ENCODE assay signal across 1 cellular context in genomic region chr9:123738664-123739063, GRCh38.
TF ChIP-seq lines count a peak whose summit lies in the region.

No MANE protein-coding gene starts in this region.

TF ChIP-seq in HepG2, 621 proteins besides CTCF, POLR2A, EP300 and RAD21 (continued from another document):
- TF ChIP-seq MXD1 (CRISPR knock-in tag; IDR thresholded peaks at IDR 0.05) (no peak), BRCA1 (CRISPR knock-in tag; IDR thresholded peaks at IDR 0.05) (no peak), ZNF549 (CRISPR knock-in tag; IDR thresholded peaks at IDR 0.05) (no peak), KLF6 (CRISPR knock-in tag; IDR thresholded peaks at IDR 0.05) (no peak), HHEX (CRISPR knock-in tag; IDR thresholded peaks at IDR 0.05) (no peak), ZNF343 (CRISPR knock-in tag; IDR thresholded peaks at IDR 0.05) (no peak), NFKBIZ (CRISPR knock-in tag; IDR thresholded peaks at IDR 0.05) (no peak), KLF12 (CRISPR knock-in tag; IDR thresholded peaks at IDR 0.05; ENCODE audit: borderline replicate concordance) (no peak), ZNF34 (CRISPR knock-in tag; IDR thresholded peaks at IDR 0.05; ENCODE audit: borderline replicate concordance) (no peak)
- TF ChIP-seq, protein P1, sequence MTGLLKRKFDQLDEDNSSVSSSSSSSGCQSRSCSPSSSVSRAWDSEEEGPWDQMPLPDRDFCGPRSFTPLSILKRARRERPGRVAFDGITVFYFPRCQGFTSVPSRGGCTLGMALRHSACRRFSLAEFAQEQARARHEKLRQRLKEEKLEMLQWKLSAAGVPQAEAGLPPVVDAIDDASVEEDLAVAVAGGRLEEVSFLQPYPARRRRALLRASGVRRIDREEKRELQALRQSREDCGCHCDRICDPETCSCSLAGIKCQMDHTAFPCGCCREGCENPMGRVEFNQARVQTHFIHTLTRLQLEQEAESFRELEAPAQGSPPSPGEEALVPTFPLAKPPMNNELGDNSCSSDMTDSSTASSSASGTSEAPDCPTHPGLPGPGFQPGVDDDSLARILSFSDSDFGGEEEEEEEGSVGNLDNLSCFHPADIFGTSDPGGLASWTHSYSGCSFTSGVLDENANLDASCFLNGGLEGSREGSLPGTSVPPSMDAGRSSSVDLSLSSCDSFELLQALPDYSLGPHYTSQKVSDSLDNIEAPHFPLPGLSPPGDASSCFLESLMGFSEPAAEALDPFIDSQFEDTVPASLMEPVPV (CRISPR knock-in tag; IDR thresholded peaks at IDR 0.05): no peak
- TF ChIP-seq, protein P2, sequence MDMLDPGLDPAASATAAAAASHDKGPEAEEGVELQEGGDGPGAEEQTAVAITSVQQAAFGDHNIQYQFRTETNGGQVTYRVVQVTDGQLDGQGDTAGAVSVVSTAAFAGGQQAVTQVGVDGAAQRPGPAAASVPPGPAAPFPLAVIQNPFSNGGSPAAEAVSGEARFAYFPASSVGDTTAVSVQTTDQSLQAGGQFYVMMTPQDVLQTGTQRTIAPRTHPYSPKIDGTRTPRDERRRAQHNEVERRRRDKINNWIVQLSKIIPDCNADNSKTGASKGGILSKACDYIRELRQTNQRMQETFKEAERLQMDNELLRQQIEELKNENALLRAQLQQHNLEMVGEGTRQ (IDR thresholded peaks at IDR 0.05; ENCODE audit: low read depth, low read length): no peak
- TF ChIP-seq, protein P2 (CRISPR knock-in tag; IDR thresholded peaks at IDR 0.05; ENCODE audit: borderline replicate concordance): no peak
